In the genomic region with DNA sequence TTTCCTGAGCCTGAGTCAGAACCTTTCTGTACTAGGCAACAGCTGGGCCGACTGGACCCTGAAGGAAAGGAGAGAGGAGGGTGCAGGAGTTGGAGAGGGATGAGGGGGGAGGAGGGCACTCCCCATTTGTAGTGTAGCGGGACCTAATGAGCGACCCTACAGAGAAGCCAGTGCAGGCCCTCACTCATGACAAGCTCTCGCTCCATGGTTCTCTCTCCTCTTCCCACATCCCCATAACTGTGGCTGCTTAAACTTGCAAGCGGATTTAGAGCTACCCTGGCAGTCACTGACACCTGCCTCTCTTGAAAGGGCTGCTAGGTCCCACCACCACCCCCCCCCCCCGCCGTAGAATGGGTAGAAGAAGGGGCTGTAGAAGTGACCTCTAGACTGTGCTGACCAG, we compare ENCODE assay signal across 26 cellular contexts.
"Had no signal": no experiment of that assay in that cellular context is flagged by ENCODE, and none has a peak within 500 bp of the region (broad histone marks: within the 10 kb centered on the region; RNA-seq: fewer than 3 reads in every experiment).

No MANE protein-coding gene starts in this region.

- H3K36me3 ChIP-seq: colonic mucosa, esophagus squamous epithelium, gastrocnemius medialis, heart right ventricle, left lung had no signal

- ATAC-seq: effector memory CD8-positive, alpha-beta T cell; esophagus mucosa; gastrocnemius medialis; heart right ventricle; left cardiac atrium; left lung; left ventricle myocardium superior; lower lobe of right lung had no signal

- H3K27me3 Mint-ChIP-seq: dendritic cell treated with granulocyte-macrophage colony-stimulating factor and Interleukin-4, amounts not matched to agents 40 ng/mL and 50 ng/mL, for 4 days; effector memory CD8-positive, alpha-beta T cell had no signal

- H3K27ac Mint-ChIP-seq: dendritic cell treated with granulocyte-macrophage colony-stimulating factor and Interleukin-4, amounts not matched to agents 40 ng/mL and 50 ng/mL, for 4 days; effector memory CD8-positive, alpha-beta T cell; endodermal cell had no signal

- H3K27me3 ChIP-seq: colonic mucosa, esophagus squamous epithelium, gastrocnemius medialis, heart right ventricle, left lung had no signal

- H3K4me3 ChIP-seq: colonic mucosa, esophagus squamous epithelium, gastrocnemius medialis, heart right ventricle, left lung, lower lobe of right lung had no signal

- DNase-seq: colonic mucosa; cortex of kidney; effector CD8-positive, alpha-beta T cell; effector memory CD8-positive, alpha-beta T cell; endodermal cell; erythroblast; esophagus squamous epithelium; foreskin fibroblast; foreskin melanocyte; gastrocnemius medialis; glutamatergic neuron; head of caudate nucleus; heart right ventricle; hippocampal formation; left cardiac atrium; left lung; left ventricle myocardium superior; lower lobe of right lung; mesendoderm; midbrain had no signal

- H3K9me3 ChIP-seq: colonic mucosa, esophagus squamous epithelium, gastrocnemius medialis, left lung had no signal

- H3K4me1 Mint-ChIP-seq: endodermal cell had no signal

- H3K27ac ChIP-seq: colonic mucosa, epithelial cell of prostate, esophagus squamous epithelium, gastrocnemius medialis, heart right ventricle, left lung, lower lobe of right lung had no signal

- H3K4me3 Mint-ChIP-seq: dendritic cell treated with granulocyte-macrophage colony-stimulating factor and Interleukin-4, amounts not matched to agents 40 ng/mL and 50 ng/mL, for 4 days; effector memory CD8-positive, alpha-beta T cell; endodermal cell had no signal

- H3K4me1 ChIP-seq: colonic mucosa, gastrocnemius medialis, left lung, lower lobe of right lung had no signal

- FAIRE-seq: endometrium, islet of Langerhans, keratinocyte had no signal
